Comparison of ENCODE assay signal across 11 cellular contexts in the genomic region with DNA sequence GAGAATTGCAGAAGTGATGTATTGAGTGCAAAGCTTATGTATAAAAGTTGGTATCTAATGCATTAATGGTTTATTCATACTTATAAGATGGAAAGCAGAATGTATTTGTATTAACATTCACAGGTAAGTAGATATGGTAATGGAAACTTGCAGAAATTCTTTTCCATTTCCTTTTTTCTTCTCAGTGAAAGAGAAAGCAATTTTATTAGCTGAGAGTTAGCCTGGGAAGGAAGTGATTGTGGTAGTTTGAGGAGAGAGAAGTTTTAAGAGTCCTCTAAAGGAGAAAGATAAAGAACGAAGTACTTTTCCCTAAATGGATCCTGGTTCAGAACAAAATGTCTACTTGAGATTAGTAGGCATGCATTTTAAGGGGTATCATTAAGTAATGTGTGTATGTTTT.
DNase-seq lines count a peak whose midpoint lies in the region; ATAC-seq, FAIRE-seq and TF ChIP-seq lines count a peak whose summit lies in the region.
"Had no signal": no experiment of that assay in that cellular context is flagged by ENCODE, and none has a peak within 500 bp of the region (broad histone marks: within the 10 kb centered on the region; RNA-seq: fewer than 3 reads in every experiment).

No MANE protein-coding gene starts in this region.

- no peak for TF ChIP-seq CTCF in endothelial cell of umbilical vein (IDR thresholded peaks at IDR 0.05; ENCODE audit: extremely low read depth in 1 of 2, insufficient read depth in 1 of 2, low read depth in 1 of 2, low read length in 2 of 2)

- H3K9me1 ChIP-seq in endothelial cell of umbilical vein (replicated peaks; ENCODE audit: control insufficient read depth, extremely low read depth, insufficient read depth, low read length), result no peaks in the 10 kb centered on the region

- no peak overlapping the region for H2AFZ ChIP-seq in endothelial cell of umbilical vein (ENCODE audit: low read depth, low read length)

- no peak overlapping the region for H3K4me3 ChIP-seq in endothelial cell of umbilical vein (replicated peaks in 1 of 3; ENCODE audit: insufficient read depth in 1 of 3, low read depth in 1 of 3, low read length in 3 of 3)

- no peaks in the 10 kb centered on the region for H3K79me2 ChIP-seq in endothelial cell of umbilical vein (ENCODE audit: control insufficient read depth, insufficient read depth, low read length)

- POLR2A ChIA-PET in endothelial cell of umbilical vein (lab: Charles Lee), result no interaction called here
- POLR2A ChIA-PET in activated CD4-positive, alpha-beta memory T cell treated with anti-CD3 and anti-CD28 coated beads, Interleukin-2, amount 10 ng/mL, durations not matched to agents 7 days and 5 days (lab: Charles Lee), result no interaction called here

- H3K27ac Mint-ChIP-seq in activated CD4-positive, alpha-beta memory T cell treated with anti-CD3 and anti-CD28 coated beads, Interleukin-2, amount 10 ng/mL, durations not matched to agents 7 days and 5 days, result no peak overlapping the region
- H3K27ac Mint-ChIP-seq: activated CD8-positive, alpha-beta memory T cell treated with anti-CD3 and anti-CD28 coated beads, Interleukin-2, amount 10 ng/mL, durations not matched to agents 7 days and 5 days had no signal

- CTCF ChIA-PET in endothelial cell of umbilical vein (lab: Charles Lee), result interaction anchor here (1.5 kb wide), 1 partner anchor 105 kb away, joined by 6 read pairs; no protein-coding TSS in a partner anchor
- CTCF ChIA-PET in activated CD4-positive, alpha-beta memory T cell treated with anti-CD3 and anti-CD28 coated beads, Interleukin-2, amount 10 ng/mL, durations not matched to agents 7 days and 5 days (lab: Charles Lee), result no interaction called here

- no peaks in the 10 kb centered on the region for H3K36me3 ChIP-seq in endothelial cell of umbilical vein (ENCODE audit: control insufficient read depth in 2 of 2, extremely low read depth in 1 of 2, insufficient read depth in 2 of 2, low read length in 2 of 2)
- H3K36me3 ChIP-seq: WERI-Rb-1 had no signal

- no peak overlapping the region for H3K27ac ChIP-seq in endothelial cell of umbilical vein (ENCODE audit: insufficient read depth, low read depth, low read length)
- H3K27ac ChIP-seq: foreskin keratinocyte, WERI-Rb-1 had no signal

- H3K9me3 Mint-ChIP-seq in activated CD4-positive, alpha-beta memory T cell treated with anti-CD3 and anti-CD28 coated beads, Interleukin-2, amount 10 ng/mL, durations not matched to agents 7 days and 5 days, result peaks cover 5% of the 10 kb centered on the region

- dilution Hi-C loops in endothelial cell of umbilical vein (cut with MboI; ENCODE audit: extremely low pct_ligation_motif_present, low sequenced_read_pairs), result no loop called here

- H3K27me3 Mint-ChIP-seq in activated CD4-positive, alpha-beta memory T cell treated with anti-CD3 and anti-CD28 coated beads, Interleukin-2, amount 10 ng/mL, durations not matched to agents 7 days and 5 days, result no peaks in the 10 kb centered on the region
- H3K27me3 Mint-ChIP-seq: activated CD8-positive, alpha-beta memory T cell treated with anti-CD3 and anti-CD28 coated beads, Interleukin-2, amount 10 ng/mL, durations not matched to agents 7 days and 5 days had no signal

- H3K4me1 ChIP-seq in endothelial cell of umbilical vein (ENCODE audit: control insufficient read depth, extremely low read depth, insufficient read depth, low read length), result peaks cover 25% of the 10 kb centered on the region

- FAIRE-seq in GM19239 (lab: Jason Lieb, UNC), result peak; percentile 84
- FAIRE-seq in endothelial cell of umbilical vein (lab: Jason Lieb, UNC), result no peak
- FAIRE-seq in GM12892 (lab: Jason Lieb, UNC), result no peak

- no peak overlapping the region for H3K9ac ChIP-seq in endothelial cell of umbilical vein (replicated peaks; ENCODE audit: extremely low read depth, insufficient read depth, low read length)

- peak; percentile 40 for ATAC-seq in GM21576 (IDR thresholded peaks at IDR 0.05; ENCODE audit: unreplicated experiment)
- ATAC-seq in HG03280 (IDR thresholded peaks at IDR 0.05; ENCODE audit: unreplicated experiment), result peak; percentile 33
- ATAC-seq: activated CD8-positive, alpha-beta memory T cell treated with anti-CD3 and anti-CD28 coated beads, Interleukin-2, amount 10 ng/mL, durations not matched to agents 7 days and 5 days; foreskin keratinocyte had no signal

- BruUV-seq in endothelial cell of umbilical vein (replicated peaks; lab: Mats Ljungman, UMichigan), result no TSS peak

- H3K4me3 Mint-ChIP-seq in activated CD4-positive, alpha-beta memory T cell treated with anti-CD3 and anti-CD28 coated beads, Interleukin-2, amount 10 ng/mL, durations not matched to agents 7 days and 5 days, result no peak overlapping the region
- H3K4me3 Mint-ChIP-seq: activated CD8-positive, alpha-beta memory T cell treated with anti-CD3 and anti-CD28 coated beads, Interleukin-2, amount 10 ng/mL, durations not matched to agents 7 days and 5 days had no signal

- DNase-seq in GM19239 (ENCODE audit: insufficient read length, low spot score) (no peak), endothelial cell of umbilical vein (ENCODE audit: low read depth, low spot score) (peak; percentile 6), GM19240 (ENCODE audit: insufficient read length, low spot score) (no peak), GM12892 (ENCODE audit: insufficient read length) (no peak)
- no peak for DNase-seq in activated CD4-positive, alpha-beta memory T cell treated with anti-CD3 and anti-CD28 coated beads, Interleukin-2, amount 10 ng/mL, durations not matched to agents 7 days and 5 days
- DNase-seq: activated CD8-positive, alpha-beta memory T cell treated with anti-CD3 and anti-CD28 coated beads, Interleukin-2, amount 10 ng/mL, durations not matched to agents 7 days and 5 days; effector memory CD4-positive, alpha-beta T cell; foreskin keratinocyte; WERI-Rb-1 had no signal

- no peaks in the 10 kb centered on the region for H3K4me1 Mint-ChIP-seq in activated CD4-positive, alpha-beta memory T cell treated with anti-CD3 and anti-CD28 coated beads, Interleukin-2, amount 10 ng/mL, durations not matched to agents 7 days and 5 days

- no peaks in the 10 kb centered on the region for H3K27me3 ChIP-seq in endothelial cell of umbilical vein (ENCODE audit: control insufficient read depth in 2 of 2, insufficient read depth in 2 of 2, low read length in 2 of 2)
- H3K27me3 ChIP-seq: foreskin keratinocyte had no signal

- H3K9me3 ChIP-seq in endothelial cell of umbilical vein (replicated peaks; ENCODE audit: control insufficient read depth, insufficient read depth, low read length), result no peaks in the 10 kb centered on the region

- no peaks in the 10 kb centered on the region for H4K20me1 ChIP-seq in endothelial cell of umbilical vein (replicated peaks; ENCODE audit: control insufficient read depth, extremely low read depth, insufficient read depth, low read length)

- no peak for TF ChIP-seq POLR2A in endothelial cell of umbilical vein (IDR thresholded peaks at IDR 0.05; ENCODE audit: low read depth, low read length)
- no peak for TF ChIP-seq POLR2A in GM12892 (IDR thresholded peaks at IDR 0.05; ENCODE audit: low read depth, low read length)

- intact Hi-C loops in endothelial cell of umbilical vein (cut with micrococcal nuclease), result loop anchor here (5.0 kb wide), 3 partner anchors 83 to 1303 kb away; no protein-coding TSS in a partner anchor

- no peak overlapping the region for H3K4me2 ChIP-seq in endothelial cell of umbilical vein (ENCODE audit: insufficient read depth, low read length)

- no peaks in the 10 kb centered on the region for H3K36me3 Mint-ChIP-seq in activated CD4-positive, alpha-beta memory T cell treated with anti-CD3 and anti-CD28 coated beads, Interleukin-2, amount 10 ng/mL, durations not matched to agents 7 days and 5 days (ENCODE audit: low read depth)
- H3K36me3 Mint-ChIP-seq: activated CD8-positive, alpha-beta memory T cell treated with anti-CD3 and anti-CD28 coated beads, Interleukin-2, amount 10 ng/mL, durations not matched to agents 7 days and 5 days had no signal

TF ChIP-seq in endothelial cell of umbilical vein, 7 proteins besides CTCF, POLR2A, EP300 and RAD21:
- TF ChIP-seq POLR2AphosphoS5 (IDR thresholded peaks at IDR 0.05; ENCODE audit: insufficient read depth, low read depth, low read length), result no peak
- TF ChIP-seq, protein P1, sequence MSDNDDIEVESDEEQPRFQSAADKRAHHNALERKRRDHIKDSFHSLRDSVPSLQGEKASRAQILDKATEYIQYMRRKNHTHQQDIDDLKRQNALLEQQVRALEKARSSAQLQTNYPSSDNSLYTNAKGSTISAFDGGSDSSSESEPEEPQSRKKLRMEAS (IDR thresholded peaks at IDR 0.05; ENCODE audit: insufficient read depth, insufficient read length), result no peak
- no peak for TF ChIP-seq MYC (IDR thresholded peaks at IDR 0.05; ENCODE audit: low read depth, low read length)
- no peak for TF ChIP-seq GATA2 (IDR thresholded peaks at IDR 0.05; ENCODE audit: insufficient read depth, insufficient read length, low read depth, low read length)
- TF ChIP-seq EZH2 (IDR thresholded peaks at IDR 0.05; ENCODE audit: borderline replicate concordance, low read depth, low read length, severe bottlenecking), result no peak
- no peak for TF ChIP-seq JUN (IDR thresholded peaks at IDR 0.05; ENCODE audit: borderline replicate concordance, insufficient read depth, insufficient read length, low read depth)
- no peak for TF ChIP-seq FOS (IDR thresholded peaks at IDR 0.05; ENCODE audit: borderline replicate concordance, insufficient read depth, low read length)
